In genomic region chr6:157985378-157986155, GRCh38 we compare ENCODE assay signal across 11 cellular contexts. TPM values are rescaled to one million over a fixed set of nuclear protein-coding genes. Genes with fewer than 3 reads are reported as not detected.
DNase-seq lines count a peak whose midpoint lies in the region; ATAC-seq and TF ChIP-seq lines count a peak whose summit lies in the region.
"Had no signal": no experiment of that assay in that cellular context is flagged by ENCODE, and none has a peak within 500 bp of the region (broad histone marks: within the 10 kb centered on the region; RNA-seq: fewer than 3 reads in every experiment).

No MANE protein-coding gene starts in this region.

- intact Hi-C loops in activated CD4-positive, alpha-beta memory T cell treated with anti-CD3 and anti-CD28 coated beads for 36 hours (cut with micrococcal nuclease): no loop called here
- intact Hi-C loops in activated CD4-positive, alpha-beta T cell treated with anti-CD3 and anti-CD28 coated beads for 36 hours (cut with DNase I, micrococcal nuclease): no loop called here

- H3K9me2 ChIP-seq in Loucy (replicated peaks; ENCODE audit: low read depth, low read length): no peaks in the 10 kb centered on the region

- H3K27me3 ChIP-seq in Loucy (ENCODE audit: insufficient read depth, low read length, poor library complexity, severe bottlenecking) (no peaks in the 10 kb centered on the region), osteoblast (ENCODE audit: insufficient read depth, low read length) (no peaks in the 10 kb centered on the region)

- no peaks in the 10 kb centered on the region for H3K36me3 Mint-ChIP-seq in activated CD4-positive, alpha-beta memory T cell treated with anti-CD3 and anti-CD28 coated beads for 36 hours
- H3K36me3 Mint-ChIP-seq in activated naive CD8-positive, alpha-beta T cell treated with anti-CD3 and anti-CD28 coated beads, Interleukin-2, amount 50 U/mL, for 24 hours (ENCODE audit: low read depth): peaks cover 5% of the 10 kb centered on the region
- H3K36me3 Mint-ChIP-seq in activated CD4-positive, alpha-beta T cell treated with anti-CD3 and anti-CD28 coated beads for 36 hours (ENCODE audit: low read depth): peaks cover 3% of the 10 kb centered on the region
- H3K36me3 Mint-ChIP-seq: activated naive CD8-positive, alpha-beta T cell had no signal

- H4K20me1 ChIP-seq in Loucy (ENCODE audit: insufficient read depth, low read length, poor library complexity, severe bottlenecking): peaks cover 29% of the 10 kb centered on the region
- peaks cover 15% of the 10 kb centered on the region for H4K20me1 ChIP-seq in osteoblast (ENCODE audit: insufficient read depth, low read length)

- H3K4me3 Mint-ChIP-seq in activated CD4-positive, alpha-beta memory T cell treated with anti-CD3 and anti-CD28 coated beads for 36 hours: no peak overlapping the region
- H3K4me3 Mint-ChIP-seq in activated naive CD8-positive, alpha-beta T cell treated with anti-CD3 and anti-CD28 coated beads, Interleukin-2, amount 50 U/mL, for 24 hours: no peak overlapping the region
- H3K4me3 Mint-ChIP-seq in activated CD4-positive, alpha-beta T cell treated with anti-CD3 and anti-CD28 coated beads for 36 hours: no peak overlapping the region

- no peak overlapping the region for H2AFZ ChIP-seq in Loucy (ENCODE audit: low read length)
- H2AFZ ChIP-seq in osteoblast (ENCODE audit: low read length): no peak overlapping the region

- CTCF ChIA-PET in activated CD4-positive, alpha-beta memory T cell treated with anti-CD3 and anti-CD28 coated beads for 36 hours (lab: Charles Lee): no interaction called here
- CTCF ChIA-PET in activated CD4-positive, alpha-beta T cell treated with anti-CD3 and anti-CD28 coated beads for 36 hours (lab: Charles Lee): no interaction called here

- H3K4me1 Mint-ChIP-seq in activated CD4-positive, alpha-beta memory T cell treated with anti-CD3 and anti-CD28 coated beads for 36 hours (ENCODE audit: low read depth): peaks cover 48% of the 10 kb centered on the region
- peaks cover 59% of the 10 kb centered on the region for H3K4me1 Mint-ChIP-seq in activated naive CD8-positive, alpha-beta T cell treated with anti-CD3 and anti-CD28 coated beads, Interleukin-2, amount 50 U/mL, for 24 hours
- peaks cover 54% of the 10 kb centered on the region for H3K4me1 Mint-ChIP-seq in activated CD4-positive, alpha-beta T cell treated with anti-CD3 and anti-CD28 coated beads for 36 hours

- POLR2A ChIA-PET in activated CD4-positive, alpha-beta memory T cell treated with anti-CD3 and anti-CD28 coated beads for 36 hours (lab: Charles Lee): no interaction called here
- POLR2A ChIA-PET in activated CD4-positive, alpha-beta T cell treated with anti-CD3 and anti-CD28 coated beads for 36 hours (lab: Charles Lee): no interaction called here

- H3K4me3 ChIP-seq in Loucy (ENCODE audit: low read length, poor library complexity, severe bottlenecking): peak overlapping the region; percentile 80
- peak overlapping the region; percentile 17 for H3K4me3 ChIP-seq in choroid plexus epithelial cell (ENCODE audit: low read depth, low read length)
- peak overlapping the region; percentile 51 for H3K4me3 ChIP-seq in osteoblast (ENCODE audit: insufficient read depth, low read length)

- TF ChIP-seq CTCF in Loucy (conservative IDR thresholded peaks at IDR 0.05; ENCODE audit: low read length) (no peak), choroid plexus epithelial cell (conservative IDR thresholded peaks at IDR 0.05; ENCODE audit: low read depth, low read length) (no peak), osteoblast (IDR thresholded peaks at IDR 0.05; ENCODE audit: extremely low read depth, low read depth, low read length) (no peak)

- H3K36me3 ChIP-seq in Loucy (ENCODE audit: insufficient read depth, low read length) (no peaks in the 10 kb centered on the region), osteoblast (ENCODE audit: insufficient read depth, low read length) (peaks cover 4% of the 10 kb centered on the region)

- DNase-seq in DMS53 (lab: John Stamatoyannopoulos, UW) (peak; percentile 70), choroid plexus epithelial cell (ENCODE audit: low read depth) (peak; percentile 36), osteoblast (ENCODE audit: insufficient read length, low spot score, missing footprints) (no peak)
- no peak for DNase-seq in activated CD4-positive, alpha-beta memory T cell treated with anti-CD3 and anti-CD28 coated beads for 36 hours
- DNase-seq in activated naive CD8-positive, alpha-beta T cell treated with anti-CD3 and anti-CD28 coated beads, Interleukin-2, amount 50 U/mL, for 24 hours: no peak
- no peak for DNase-seq in activated CD4-positive, alpha-beta T cell treated with anti-CD3 and anti-CD28 coated beads for 36 hours
- DNase-seq: stimulated activated naive CD4-positive, alpha-beta T cell; T-helper 2 cell had no signal

- H3K27me3 Mint-ChIP-seq in activated CD4-positive, alpha-beta memory T cell treated with anti-CD3 and anti-CD28 coated beads for 36 hours: no peaks in the 10 kb centered on the region
- H3K27me3 Mint-ChIP-seq in activated naive CD8-positive, alpha-beta T cell treated with anti-CD3 and anti-CD28 coated beads, Interleukin-2, amount 50 U/mL, for 24 hours: peaks cover 1% of the 10 kb centered on the region
- H3K27me3 Mint-ChIP-seq in activated CD4-positive, alpha-beta T cell treated with anti-CD3 and anti-CD28 coated beads for 36 hours: no peaks in the 10 kb centered on the region
- H3K27me3 Mint-ChIP-seq: activated naive CD8-positive, alpha-beta T cell had no signal

- H3K27ac ChIP-seq in osteoblast (ENCODE audit: low read depth, low read length): peak overlapping the region; percentile 88

- ATAC-seq in activated naive CD8-positive, alpha-beta T cell treated with anti-CD3 and anti-CD28 coated beads, Interleukin-2, amount 50 U/mL, for 24 hours: no peak
- no peak for ATAC-seq in HG03354 (IDR thresholded peaks at IDR 0.05; ENCODE audit: poor library complexity, severe bottlenecking, unreplicated experiment)
- ATAC-seq in activated CD4-positive, alpha-beta T cell treated with anti-CD3 and anti-CD28 coated beads for 36 hours: no peak

- no peak overlapping the region for H3K27ac Mint-ChIP-seq in activated CD4-positive, alpha-beta memory T cell treated with anti-CD3 and anti-CD28 coated beads for 36 hours
- H3K27ac Mint-ChIP-seq in activated naive CD8-positive, alpha-beta T cell treated with anti-CD3 and anti-CD28 coated beads, Interleukin-2, amount 50 U/mL, for 24 hours: no peak overlapping the region
- no peak overlapping the region for H3K27ac Mint-ChIP-seq in activated CD4-positive, alpha-beta T cell treated with anti-CD3 and anti-CD28 coated beads for 36 hours

- H3K4me1 ChIP-seq in Loucy (ENCODE audit: insufficient read depth, low read length, poor library complexity, severe bottlenecking) (peaks cover 56% of the 10 kb centered on the region), osteoblast (ENCODE audit: insufficient read depth, low read length) (peaks cover 51% of the 10 kb centered on the region)

- peak overlapping the region; percentile 98 for H3K4me2 ChIP-seq in Loucy (ENCODE audit: low read depth, low read length, poor library complexity, severe bottlenecking)
- peak overlapping the region; percentile 93 for H3K4me2 ChIP-seq in osteoblast (ENCODE audit: insufficient read depth, low read length)

- H3K9me3 ChIP-seq in Loucy (ENCODE audit: insufficient read depth, low read depth, low read length): no peaks in the 10 kb centered on the region
- H3K9me3 ChIP-seq in osteoblast (ENCODE audit: low read depth, low read length): no peaks in the 10 kb centered on the region

- H3K9ac ChIP-seq in Loucy (ENCODE audit: low read depth, low read length, poor library complexity, severe bottlenecking): no peak overlapping the region

- H3K79me2 ChIP-seq in Loucy (ENCODE audit: insufficient read depth, low read length): peaks cover 71% of the 10 kb centered on the region
- H3K79me2 ChIP-seq in osteoblast (ENCODE audit: insufficient read depth, low read length): peaks cover 85% of the 10 kb centered on the region

- H3K9me3 Mint-ChIP-seq in activated CD4-positive, alpha-beta memory T cell treated with anti-CD3 and anti-CD28 coated beads for 36 hours: no peaks in the 10 kb centered on the region
- no peaks in the 10 kb centered on the region for H3K9me3 Mint-ChIP-seq in activated naive CD8-positive, alpha-beta T cell treated with anti-CD3 and anti-CD28 coated beads, Interleukin-2, amount 50 U/mL, for 24 hours
- H3K9me3 Mint-ChIP-seq in activated CD4-positive, alpha-beta T cell treated with anti-CD3 and anti-CD28 coated beads for 36 hours (ENCODE audit: low read depth): no peaks in the 10 kb centered on the region

- H3F3A ChIP-seq in Loucy (ENCODE audit: low read depth): no peaks in the 10 kb centered on the region

RNA-seq across cellular contexts. Expression of gene SYNJ2, which starts 3.9 kb away (rescaled TPM):
- 91.6 and 94.8 TPM in 2 replicates for total RNA-seq in osteoblast
- total RNA-seq in activated CD4-positive, alpha-beta memory T cell treated with anti-CD3 and anti-CD28 coated beads for 36 hours: 10 to 100 TPM; 32.2 to 32.3 TPM
- 10 to 100 TPM; 28.6 to 30.1 TPM for total RNA-seq in activated CD4-positive, alpha-beta T cell treated with anti-CD3 and anti-CD28 coated beads for 36 hours

Comparison
In these comparisons a context has a peak if more than half of its experiments do, and no peak if none do; other contexts are left out.
1. DNase-seq: peak in DMS53 (single experiment) and choroid plexus epithelial cell (single experiment); none in osteoblast (single experiment), activated CD4-positive, alpha-beta memory T cell treated with anti-CD3 and anti-CD28 coated beads for 36 hours (single experiment), activated naive CD8-positive, alpha-beta T cell treated with anti-CD3 and anti-CD28 coated beads, Interleukin-2, amount 50 U/mL, for 24 hours (single experiment) and activated CD4-positive, alpha-beta T cell treated with anti-CD3 and anti-CD28 coated beads for 36 hours (single experiment).
2. H3K4me3 ChIP-seq: peak in every context shown above with its lines; median percentile 80 in Loucy; 51 in osteoblast; 17 in choroid plexus epithelial cell.